25 cellular contexts compared by ENCODE assay signal in the genomic region with DNA sequence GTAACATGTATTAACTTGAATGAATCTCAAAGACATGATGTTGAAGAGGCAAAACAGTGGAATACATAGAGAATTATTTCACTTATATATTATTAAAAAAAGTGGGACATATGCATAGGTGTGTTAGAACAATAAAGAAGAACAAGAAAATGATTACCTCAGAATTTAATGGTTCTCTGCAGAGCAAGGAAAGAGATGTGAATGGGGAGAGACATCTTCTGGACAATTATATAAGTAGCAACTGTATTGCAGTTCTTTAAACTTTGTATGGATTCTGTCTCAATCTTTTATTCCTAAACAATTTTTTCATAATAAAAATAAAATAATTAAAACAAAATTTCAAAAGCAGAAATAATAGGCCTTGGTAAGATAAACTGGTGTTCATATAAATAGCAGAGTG.
DNase-seq lines count a peak whose midpoint lies in the region; ATAC-seq, FAIRE-seq and TF ChIP-seq lines count a peak whose summit lies in the region.
"Had no signal": no experiment of that assay in that cellular context is flagged by ENCODE, and none has a peak within 500 bp of the region (broad histone marks: within the 10 kb centered on the region; RNA-seq: fewer than 3 reads in every experiment).

No MANE protein-coding gene starts in this region.

- no peak for FAIRE-seq in HepG2 (lab: Jason Lieb, UNC)
- FAIRE-seq: A204.1, D721Med, GM12892, H54 had no signal

- H3K4me1 ChIP-seq in liver (ENCODE audit: control insufficient read depth in 4 of 4, insufficient read depth in 4 of 4, low read length in 3 of 4) (no peaks in the 10 kb centered on the region), HepG2 (ENCODE audit: insufficient read depth, low read length) (no peaks in the 10 kb centered on the region), PC-3 (ENCODE audit: insufficient read depth, low read length) (no peaks in the 10 kb centered on the region)
- H3K4me1 ChIP-seq: BLaER1, HAP-1 had no signal

- peaks cover 0 to 5% (median under 1%) of the 10 kb centered on the region in 4 donors for H3K9me3 ChIP-seq in liver (ENCODE audit: control insufficient read depth in 4 of 4, low read length in 3 of 4)
- peaks cover 68% of the 10 kb centered on the region for H3K9me3 ChIP-seq in HepG2 (ENCODE audit: low read length)
- H3K9me3 ChIP-seq in PC-3 (ENCODE audit: low read length): no peaks in the 10 kb centered on the region
- no peaks in the 10 kb centered on the region for H3K9me3 ChIP-seq in MG63
- H3K9me3 ChIP-seq: BLaER1, HAP-1 had no signal

- H3K36me3 Mint-ChIP-seq in activated CD8-positive, alpha-beta T cell treated with anti-CD3 and anti-CD28 coated beads, Interleukin-2, amount 10 ng/mL, durations not matched to agents 7 days and 5 days (ENCODE audit: low read depth): no peaks in the 10 kb centered on the region
- H3K36me3 Mint-ChIP-seq: CD14-positive monocyte; CD8-positive, alpha-beta memory T cell had no signal

- in situ Hi-C loops in HepG2 (cut with HindIII; ENCODE audit: extremely low pct_ligation_motif_present, low pct_unique_long_range_greater_than_20kb): no loop called here

- H3K27me3 ChIP-seq in liver (ENCODE audit: control insufficient read depth in 4 of 4, insufficient read depth in 4 of 4, low read length in 3 of 4) (no peaks in the 10 kb centered on the region), HepG2 (ENCODE audit: control insufficient read depth in 1 of 2, insufficient read depth in 2 of 2, low read length in 2 of 2) (no peaks in the 10 kb centered on the region), PC-3 (ENCODE audit: low read length) (no peaks in the 10 kb centered on the region), MG63 (no peaks in the 10 kb centered on the region)
- H3K27me3 ChIP-seq: BLaER1 had no signal

- no peak overlapping the region for H2AFZ ChIP-seq in HepG2 (ENCODE audit: low read length)
- H2AFZ ChIP-seq in PC-3 (ENCODE audit: low read length): no peak overlapping the region

- H3K27ac ChIP-seq in liver (ENCODE audit: low read depth in 1 of 2, low read length in 2 of 2) (no peak overlapping the region), HepG2 (ENCODE audit: extremely low read length, insufficient read depth, low read length) (no peak overlapping the region), PC-3 (ENCODE audit: low read length) (no peak overlapping the region)
- H3K27ac ChIP-seq: 22Rv1, BLaER1 had no signal

- CTCF ChIA-PET in HepG2 (lab: Yijun Ruan, JAX; ENCODE audit: low intra/inter-chr PET ratio, low total read pairs): no interaction called here
- CTCF ChIA-PET in PC-3 (lab: Charles Lee): no interaction called here
- CTCF ChIA-PET in activated CD8-positive, alpha-beta T cell treated with anti-CD3 and anti-CD28 coated beads, Interleukin-2, amount 10 ng/mL, durations not matched to agents 7 days and 5 days (lab: Charles Lee): no interaction called here

- no peak for TF ChIP-seq EP300 in HepG2 (IDR thresholded peaks at IDR 0.05; ENCODE audit: low read depth in 2 of 2, low read length in 2 of 2)
- no peak for TF ChIP-seq EP300 in HepG2 (CRISPR knock-in tag; IDR thresholded peaks at IDR 0.05; ENCODE audit: borderline replicate concordance)

- no peak overlapping the region for H3K4me3 Mint-ChIP-seq in activated CD8-positive, alpha-beta T cell treated with anti-CD3 and anti-CD28 coated beads, Interleukin-2, amount 10 ng/mL, durations not matched to agents 7 days and 5 days
- H3K4me3 Mint-ChIP-seq: B cell; CD14-positive monocyte; CD4-positive, alpha-beta T cell; CD8-positive, alpha-beta memory T cell; HFFc6 had no signal

- BruUV-seq in HepG2 (replicated peaks; lab: Mats Ljungman, UMichigan): no TSS peak
- BruUV-seq in PC-3 (replicated peaks; lab: Mats Ljungman, UMichigan): no TSS peak

- H3K4me1 Mint-ChIP-seq in activated CD8-positive, alpha-beta T cell treated with anti-CD3 and anti-CD28 coated beads, Interleukin-2, amount 10 ng/mL, durations not matched to agents 7 days and 5 days (ENCODE audit: low read depth): no peaks in the 10 kb centered on the region
- H3K4me1 Mint-ChIP-seq: B cell; CD14-positive monocyte; CD8-positive, alpha-beta memory T cell had no signal

- no peaks in the 10 kb centered on the region for H3K36me3 ChIP-seq in liver (ENCODE audit: control insufficient read depth in 4 of 4, insufficient read depth in 3 of 4, low read depth in 1 of 4, low read length in 3 of 4)
- H3K36me3 ChIP-seq in HepG2 (replicated peaks in 1 of 2; ENCODE audit: control insufficient read depth in 1 of 2, insufficient read depth in 2 of 2, low read length in 2 of 2): no peaks in the 10 kb centered on the region
- no peaks in the 10 kb centered on the region for H3K36me3 ChIP-seq in PC-3 (ENCODE audit: low read depth, low read length)
- no peaks in the 10 kb centered on the region for H3K36me3 ChIP-seq in MG63
- H3K36me3 ChIP-seq: BLaER1, HAP-1 had no signal

- H3K79me2 ChIP-seq in HepG2 (ENCODE audit: insufficient read depth, low read length) (no peaks in the 10 kb centered on the region), PC-3 (ENCODE audit: low read length) (no peaks in the 10 kb centered on the region)

- H3K9ac ChIP-seq in liver (ENCODE audit: low read depth in 1 of 2, low read length in 2 of 2): no peak overlapping the region
- H3K9ac ChIP-seq in HepG2 (ENCODE audit: insufficient read depth, low read depth, low read length): no peak overlapping the region
- H3K9ac ChIP-seq in PC-3 (ENCODE audit: low read length): no peak overlapping the region
- H3K9ac ChIP-seq: BLaER1 had no signal

- DNase-seq in HepG2 (ENCODE audit: low spot score) (no peak), PC-3 (no peak), fibroblast of peridontal ligament (ENCODE audit: extremely low read depth) (peak; percentile 8), MG63 (no peak)
- no peak for DNase-seq in activated CD8-positive, alpha-beta T cell treated with anti-CD3 and anti-CD28 coated beads, Interleukin-2, amount 10 ng/mL, durations not matched to agents 7 days and 5 days
- no peak for DNase-seq in activated effector memory CD4-positive, alpha-beta T cell treated with Interleukin-2 at 50 U/mL for 16 hours
- DNase-seq: CD4-positive, alpha-beta T cell; CD8-positive, alpha-beta memory T cell; DMS 273 treated with DMSO at 0.1 percent for 48 hours; DMS53; DMS79 treated with DMSO at 0.1 percent for 48 hours; GF-D8; GOT3; HFFc6 had no signal

- peaks cover 12% of the 10 kb centered on the region for H3K9me3 Mint-ChIP-seq in activated CD8-positive, alpha-beta T cell treated with anti-CD3 and anti-CD28 coated beads, Interleukin-2, amount 10 ng/mL, durations not matched to agents 7 days and 5 days (ENCODE audit: insufficient read depth)
- H3K9me3 Mint-ChIP-seq: HFFc6 had no signal

- no peak overlapping the region for H3K27ac Mint-ChIP-seq in activated CD8-positive, alpha-beta T cell treated with anti-CD3 and anti-CD28 coated beads, Interleukin-2, amount 10 ng/mL, durations not matched to agents 7 days and 5 days
- H3K27ac Mint-ChIP-seq: B cell; CD14-positive monocyte; CD4-positive, alpha-beta T cell; CD8-positive, alpha-beta memory T cell; HFFc6 had no signal

- H3K4me3 ChIP-seq in liver (ENCODE audit: low read depth in 1 of 3, low read length in 3 of 3): no peak overlapping the region
- no peak overlapping the region for H3K4me3 ChIP-seq in HepG2 (replicated peaks in 1 of 3; ENCODE audit: insufficient read depth in 1 of 3, low read depth in 2 of 3, low read length in 3 of 3)
- H3K4me3 ChIP-seq in PC-3 (ENCODE audit: low read length): no peak overlapping the region
- no peak overlapping the region for H3K4me3 ChIP-seq in MG63
- H3K4me3 ChIP-seq: BLaER1, HAP-1 had no signal

- POLR2A ChIA-PET in HepG2 (lab: Yijun Ruan, JAX): no interaction called here
- POLR2A ChIA-PET in PC-3 (lab: Charles Lee; ENCODE audit: unreplicated experiment): no interaction called here
- POLR2A ChIA-PET in activated CD8-positive, alpha-beta T cell treated with anti-CD3 and anti-CD28 coated beads, Interleukin-2, amount 10 ng/mL, durations not matched to agents 7 days and 5 days (lab: Charles Lee): no interaction called here

- H3F3A ChIP-seq in PC-3 (ENCODE audit: low read length, unreplicated experiment): no peaks in the 10 kb centered on the region

- H3K27me3 Mint-ChIP-seq in activated CD8-positive, alpha-beta T cell treated with anti-CD3 and anti-CD28 coated beads, Interleukin-2, amount 10 ng/mL, durations not matched to agents 7 days and 5 days (ENCODE audit: low read depth): no peaks in the 10 kb centered on the region
- H3K27me3 Mint-ChIP-seq: B cell; CD4-positive, alpha-beta T cell; CD8-positive, alpha-beta memory T cell had no signal

- ATAC-seq in HepG2 (no peak), PC-3 (0 out of 2 replicates have a peak, but pooled peaks have one; percentile 20), HG03571 (IDR thresholded peaks at IDR 0.05; ENCODE audit: unreplicated experiment) (no peak)
- ATAC-seq in activated CD8-positive, alpha-beta T cell treated with anti-CD3 and anti-CD28 coated beads, Interleukin-2, amount 10 ng/mL, durations not matched to agents 7 days and 5 days: no peak

- no peak for TF ChIP-seq POLR2A in HepG2 (IDR thresholded peaks at IDR 0.05; ENCODE audit: insufficient read depth in 1 of 2, low read depth in 2 of 2, low read length in 2 of 2)

- no peaks in the 10 kb centered on the region for H3K9me2 ChIP-seq in PC-3 (replicated peaks; ENCODE audit: low read length)

- TF ChIP-seq RAD21 in liver (IDR thresholded peaks at IDR 0.05) (peak; percentile 56 to 59), HepG2 (CRISPR knock-in tag; IDR thresholded peaks at IDR 0.05) (no peak)

- intact Hi-C loops in HepG2 (cut with micrococcal nuclease; ENCODE audit: unreplicated experiment) (no loop called here), PC-3 (cut with micrococcal nuclease) (loop anchor here (2.0 kb wide), 1 partner anchor 93 kb away; no protein-coding TSS in a partner anchor)

- peak; percentile 3 for TF ChIP-seq CTCF in liver (IDR thresholded peaks at IDR 0.05; ENCODE audit: low read depth, low read length, missing input control)
- TF ChIP-seq CTCF in HepG2 (CRISPR knock-in tag; IDR thresholded peaks at IDR 0.05): no peak
- TF ChIP-seq CTCF in PC-3 (conservative IDR thresholded peaks at IDR 0.05; ENCODE audit: low read depth, low read length): no peak

- H3K4me2 ChIP-seq in HepG2 (ENCODE audit: low read depth, low read length) (no peak overlapping the region), PC-3 (ENCODE audit: low read length) (no peak overlapping the region)
- H3K4me2 ChIP-seq: BLaER1 had no signal

- no peaks in the 10 kb centered on the region for H4K20me1 ChIP-seq in HepG2 (ENCODE audit: insufficient read depth, low read length)
- no peaks in the 10 kb centered on the region for H4K20me1 ChIP-seq in PC-3 (ENCODE audit: low read length)
- H4K20me1 ChIP-seq: BLaER1 had no signal

TF ChIP-seq in liver, 16 proteins besides CTCF, POLR2A, EP300 and RAD21 (continues in another document):
- no peak for TF ChIP-seq FOXA2 (IDR thresholded peaks at IDR 0.05)
- no peak for TF ChIP-seq EGR1 (IDR thresholded peaks at IDR 0.05; ENCODE audit: low read depth in 2 of 2)
- TF ChIP-seq GABPA (IDR thresholded peaks at IDR 0.05 in 1 of 2, conservative IDR thresholded peaks at IDR 0.05 in 1 of 2): no peak
- TF ChIP-seq HNF4G (IDR thresholded peaks at IDR 0.05): no peak

TF ChIP-seq in HepG2, 621 proteins besides CTCF, POLR2A, EP300 and RAD21 (continues in another document):
- TF ChIP-seq CREM (IDR thresholded peaks at IDR 0.05) (no peak), CREM (CRISPR knock-in tag; IDR thresholded peaks at IDR 0.05) (no peak), EHMT2 (IDR thresholded peaks at IDR 0.05; ENCODE audit: borderline replicate concordance, low read depth, low read length) (no peak)
